1 cellular context compared by ENCODE assay signal in the genomic region with DNA sequence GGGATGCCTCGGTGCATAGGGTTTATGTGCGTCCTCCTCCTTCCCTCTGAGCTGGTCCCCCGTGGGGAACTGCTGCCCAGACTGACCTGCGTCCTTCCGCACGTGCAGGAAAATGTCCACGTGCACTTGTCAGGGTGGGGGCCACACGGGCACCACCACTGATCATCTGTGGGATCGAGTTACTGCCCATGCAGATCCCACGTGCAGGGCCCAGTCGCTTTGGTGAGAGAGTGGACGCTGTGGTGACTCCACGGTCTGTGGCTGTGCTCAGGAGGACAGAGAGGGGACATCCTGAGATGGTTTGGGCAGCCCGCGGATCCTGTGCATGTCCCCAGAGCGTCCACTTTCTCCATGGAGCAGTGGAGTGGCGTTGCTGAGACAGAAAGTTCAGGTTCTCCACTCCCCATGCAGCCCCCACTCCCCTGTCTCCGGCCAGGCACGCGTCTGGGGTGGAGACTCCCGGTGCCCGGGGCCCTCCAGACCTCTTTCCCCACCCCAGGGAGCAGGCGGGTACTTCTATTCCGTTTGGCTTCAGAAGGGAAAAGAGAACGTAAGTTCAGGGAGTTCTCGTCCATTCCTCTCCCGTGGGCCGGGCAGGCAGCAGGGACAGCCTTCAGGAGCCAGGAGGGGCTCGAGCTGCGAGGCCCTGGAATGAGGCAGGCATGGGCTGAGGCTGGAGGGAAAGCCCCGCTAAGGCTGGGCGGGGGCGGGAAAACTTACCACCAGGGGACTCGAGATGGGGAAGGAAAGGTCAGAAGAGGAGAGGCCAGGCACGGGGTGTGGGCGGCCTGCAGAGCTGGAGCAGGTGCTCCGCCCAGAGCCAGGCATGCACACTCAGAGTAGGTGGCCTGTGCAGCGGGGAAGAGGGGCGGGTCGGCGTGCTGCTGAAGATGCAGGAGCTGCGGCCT.
A peak's percentile ranks its signal among the peaks of the same experiment; 100 is the strongest.
TF ChIP-seq lines count a peak whose summit lies in the region.

No MANE protein-coding gene starts in this region.

TF ChIP-seq in HepG2, 621 proteins besides CTCF, POLR2A, EP300 and RAD21 (continued from another document and continues in another):
- TF ChIP-seq CHCHD3 (CRISPR knock-in tag; IDR thresholded peaks at IDR 0.05) (no peak), ZNF556 (CRISPR knock-in tag; IDR thresholded peaks at IDR 0.05; ENCODE audit: borderline replicate concordance) (peak; percentile 85), HOXA3 (CRISPR knock-in tag; IDR thresholded peaks at IDR 0.05) (peak; percentile 69; the same call in 1 of the 2 replicates), SYNCRIP (IDR thresholded peaks at IDR 0.05; ENCODE audit: insufficient read depth, low read depth, low read length) (no peak), ZNF138 (CRISPR knock-in tag; IDR thresholded peaks at IDR 0.05; ENCODE audit: low read depth) (peak; percentile 86; the same call in 1 of the 2 replicates), ZNF33B (CRISPR knock-in tag; IDR thresholded peaks at IDR 0.05) (no peak), RFXANK (CRISPR knock-in tag; IDR thresholded peaks at IDR 0.05) (no peak), NFE2L2 (IDR thresholded peaks at IDR 0.05; ENCODE audit: low read length) (no peak), HMGA1 (CRISPR knock-in tag; conservative IDR thresholded peaks at IDR 0.05) (no peak), NFIB (CRISPR knock-in tag; IDR thresholded peaks at IDR 0.05; ENCODE audit: borderline replicate concordance) (no peak), ZNF326 (CRISPR knock-in tag; IDR thresholded peaks at IDR 0.05; ENCODE audit: borderline replicate concordance) (no peak), PRPF4 (IDR thresholded peaks at IDR 0.05; ENCODE audit: low read depth, low read length, poor library complexity, severe bottlenecking) (no peak), ZNF75D (CRISPR knock-in tag; IDR thresholded peaks at IDR 0.05; ENCODE audit: borderline replicate concordance) (no peak; the same call in 1 of the 2 replicates), ZNF547 (CRISPR knock-in tag; IDR thresholded peaks at IDR 0.05) (peak; percentile 77; the same call in 1 of the 2 replicates), GTF2F1 (IDR thresholded peaks at IDR 0.05; ENCODE audit: low read length) (no peak), ZNF563 (CRISPR knock-in tag; IDR thresholded peaks at IDR 0.05) (peak; percentile 68; the same call in 1 of the 2 replicates), SMYD3 (CRISPR knock-in tag; IDR thresholded peaks at IDR 0.05) (no peak), IRF2 (CRISPR knock-in tag; IDR thresholded peaks at IDR 0.05) (0 out of 2 replicates have a peak, but pooled peaks have one; percentile 56), FOXK2 (IDR thresholded peaks at IDR 0.05) (no peak), GATA4 (IDR thresholded peaks at IDR 0.05; ENCODE audit: borderline replicate concordance, low read depth) (no peak), ATRX (CRISPR knock-in tag; IDR thresholded peaks at IDR 0.05; ENCODE audit: borderline replicate concordance) (no peak), FOXP1 (IDR thresholded peaks at IDR 0.05) (no peak), FOXP1 (CRISPR knock-in tag; IDR thresholded peaks at IDR 0.05) (no peak), SP5 (CRISPR knock-in tag; IDR thresholded peaks at IDR 0.05; ENCODE audit: borderline replicate concordance, low read depth) (peak; percentile 97), ZNF432 (CRISPR knock-in tag; IDR thresholded peaks at IDR 0.05; ENCODE audit: borderline replicate concordance) (0 out of 2 replicates have a peak, but pooled peaks have one; percentile 24), SALL1 (CRISPR knock-in tag; IDR thresholded peaks at IDR 0.05) (peak; percentile 90), PITX1 (CRISPR knock-in tag; IDR thresholded peaks at IDR 0.05) (peak; percentile 75), ZNF546 (CRISPR knock-in tag; conservative IDR thresholded peaks at IDR 0.05) (no peak), ZNF24 (IDR thresholded peaks at IDR 0.05) (no peak), NR1H2 (CRISPR knock-in tag; IDR thresholded peaks at IDR 0.05; ENCODE audit: borderline replicate concordance, low read depth) (no peak), ZFYVE20 (CRISPR knock-in tag; IDR thresholded peaks at IDR 0.05; ENCODE audit: borderline replicate concordance, low read depth) (0 out of 2 replicates have a peak, but pooled peaks have one; percentile 39), ZNF674 (CRISPR knock-in tag; IDR thresholded peaks at IDR 0.05; ENCODE audit: low read depth) (0 out of 2 replicates have a peak, but pooled peaks have one; percentile 13), YEATS4 (CRISPR knock-in tag; IDR thresholded peaks at IDR 0.05; ENCODE audit: borderline replicate concordance) (no peak; the same call in 1 of the 2 replicates), HDAC6 (IDR thresholded peaks at IDR 0.05; ENCODE audit: low read depth, low read length) (no peak), ZNF232 (CRISPR knock-in tag; IDR thresholded peaks at IDR 0.05; ENCODE audit: borderline replicate concordance) (no peak), ZNF274 (CRISPR knock-in tag; IDR thresholded peaks at IDR 0.05) (no peak), SRF (IDR thresholded peaks at IDR 0.05; ENCODE audit: low read depth, low read length) (no peak), MYC (CRISPR knock-in tag; IDR thresholded peaks at IDR 0.05; ENCODE audit: borderline replicate concordance) (peak; percentile 81), SNAI1 (CRISPR knock-in tag; IDR thresholded peaks at IDR 0.05; ENCODE audit: borderline replicate concordance) (peak; percentile 91), ZNF552 (CRISPR knock-in tag; IDR thresholded peaks at IDR 0.05; ENCODE audit: borderline replicate concordance) (no peak)
- TF ChIP-seq, protein P1, sequence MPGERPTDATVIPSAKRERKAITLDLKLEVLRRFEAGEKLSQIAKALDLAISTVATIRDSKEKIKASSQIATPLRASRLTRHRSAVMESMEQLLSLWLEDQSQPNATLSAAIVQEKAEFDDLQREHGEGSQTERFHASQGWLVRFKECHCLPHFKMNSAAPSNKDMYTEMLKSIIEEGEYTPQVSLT (CRISPR knock-in tag; IDR thresholded peaks at IDR 0.05; ENCODE audit: borderline replicate concordance, low read depth) = no peak
- TF ChIP-seq, protein P2, sequence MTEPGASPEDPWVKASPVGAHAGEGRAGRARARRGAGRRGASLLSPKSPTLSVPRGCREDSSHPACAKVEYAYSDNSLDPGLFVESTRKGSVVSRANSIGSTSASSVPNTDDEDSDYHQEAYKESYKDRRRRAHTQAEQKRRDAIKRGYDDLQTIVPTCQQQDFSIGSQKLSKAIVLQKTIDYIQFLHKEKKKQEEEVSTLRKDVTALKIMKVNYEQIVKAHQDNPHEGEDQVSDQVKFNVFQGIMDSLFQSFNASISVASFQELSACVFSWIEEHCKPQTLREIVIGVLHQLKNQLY (CRISPR knock-in tag; IDR thresholded peaks at IDR 0.05) = peak; percentile 55; the same call in 1 of the 2 replicates
- TF ChIP-seq, protein P3, sequence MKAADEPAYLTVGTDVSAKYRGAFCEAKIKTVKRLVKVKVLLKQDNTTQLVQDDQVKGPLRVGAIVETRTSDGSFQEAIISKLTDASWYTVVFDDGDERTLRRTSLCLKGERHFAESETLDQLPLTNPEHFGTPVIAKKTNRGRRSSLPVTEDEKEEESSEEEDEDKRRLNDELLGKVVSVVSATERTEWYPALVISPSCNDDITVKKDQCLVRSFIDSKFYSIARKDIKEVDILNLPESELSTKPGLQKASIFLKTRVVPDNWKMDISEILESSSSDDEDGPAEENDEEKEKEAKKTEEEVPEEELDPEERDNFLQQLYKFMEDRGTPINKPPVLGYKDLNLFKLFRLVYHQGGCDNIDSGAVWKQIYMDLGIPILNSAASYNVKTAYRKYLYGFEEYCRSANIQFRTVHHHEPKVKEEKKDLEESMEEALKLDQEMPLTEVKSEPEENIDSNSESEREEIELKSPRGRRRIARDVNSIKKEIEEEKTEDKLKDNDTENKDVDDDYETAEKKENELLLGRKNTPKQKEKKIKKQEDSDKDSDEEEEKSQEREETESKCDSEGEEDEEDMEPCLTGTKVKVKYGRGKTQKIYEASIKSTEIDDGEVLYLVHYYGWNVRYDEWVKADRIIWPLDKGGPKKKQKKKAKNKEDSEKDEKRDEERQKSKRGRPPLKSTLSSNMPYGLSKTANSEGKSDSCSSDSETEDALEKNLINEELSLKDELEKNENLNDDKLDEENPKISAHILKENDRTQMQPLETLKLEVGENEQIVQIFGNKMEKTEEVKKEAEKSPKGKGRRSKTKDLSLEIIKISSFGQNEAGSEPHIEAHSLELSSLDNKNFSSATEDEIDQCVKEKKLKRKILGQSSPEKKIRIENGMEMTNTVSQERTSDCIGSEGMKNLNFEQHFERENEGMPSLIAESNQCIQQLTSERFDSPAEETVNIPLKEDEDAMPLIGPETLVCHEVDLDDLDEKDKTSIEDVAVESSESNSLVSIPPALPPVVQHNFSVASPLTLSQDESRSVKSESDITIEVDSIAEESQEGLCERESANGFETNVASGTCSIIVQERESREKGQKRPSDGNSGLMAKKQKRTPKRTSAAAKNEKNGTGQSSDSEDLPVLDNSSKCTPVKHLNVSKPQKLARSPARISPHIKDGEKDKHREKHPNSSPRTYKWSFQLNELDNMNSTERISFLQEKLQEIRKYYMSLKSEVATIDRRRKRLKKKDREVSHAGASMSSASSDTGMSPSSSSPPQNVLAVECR (CRISPR knock-in tag; IDR thresholded peaks at IDR 0.05; ENCODE audit: borderline replicate concordance) = peak; percentile 63; the same call in 1 of the 2 replicates
- TF ChIP-seq, protein P4, sequence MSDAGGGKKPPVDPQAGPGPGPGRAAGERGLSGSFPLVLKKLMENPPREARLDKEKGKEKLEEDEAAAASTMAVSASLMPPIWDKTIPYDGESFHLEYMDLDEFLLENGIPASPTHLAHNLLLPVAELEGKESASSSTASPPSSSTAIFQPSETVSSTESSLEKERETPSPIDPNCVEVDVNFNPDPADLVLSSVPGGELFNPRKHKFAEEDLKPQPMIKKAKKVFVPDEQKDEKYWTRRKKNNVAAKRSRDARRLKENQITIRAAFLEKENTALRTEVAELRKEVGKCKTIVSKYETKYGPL (CRISPR knock-in tag; IDR thresholded peaks at IDR 0.05) = no peak
- TF ChIP-seq, protein P5, sequence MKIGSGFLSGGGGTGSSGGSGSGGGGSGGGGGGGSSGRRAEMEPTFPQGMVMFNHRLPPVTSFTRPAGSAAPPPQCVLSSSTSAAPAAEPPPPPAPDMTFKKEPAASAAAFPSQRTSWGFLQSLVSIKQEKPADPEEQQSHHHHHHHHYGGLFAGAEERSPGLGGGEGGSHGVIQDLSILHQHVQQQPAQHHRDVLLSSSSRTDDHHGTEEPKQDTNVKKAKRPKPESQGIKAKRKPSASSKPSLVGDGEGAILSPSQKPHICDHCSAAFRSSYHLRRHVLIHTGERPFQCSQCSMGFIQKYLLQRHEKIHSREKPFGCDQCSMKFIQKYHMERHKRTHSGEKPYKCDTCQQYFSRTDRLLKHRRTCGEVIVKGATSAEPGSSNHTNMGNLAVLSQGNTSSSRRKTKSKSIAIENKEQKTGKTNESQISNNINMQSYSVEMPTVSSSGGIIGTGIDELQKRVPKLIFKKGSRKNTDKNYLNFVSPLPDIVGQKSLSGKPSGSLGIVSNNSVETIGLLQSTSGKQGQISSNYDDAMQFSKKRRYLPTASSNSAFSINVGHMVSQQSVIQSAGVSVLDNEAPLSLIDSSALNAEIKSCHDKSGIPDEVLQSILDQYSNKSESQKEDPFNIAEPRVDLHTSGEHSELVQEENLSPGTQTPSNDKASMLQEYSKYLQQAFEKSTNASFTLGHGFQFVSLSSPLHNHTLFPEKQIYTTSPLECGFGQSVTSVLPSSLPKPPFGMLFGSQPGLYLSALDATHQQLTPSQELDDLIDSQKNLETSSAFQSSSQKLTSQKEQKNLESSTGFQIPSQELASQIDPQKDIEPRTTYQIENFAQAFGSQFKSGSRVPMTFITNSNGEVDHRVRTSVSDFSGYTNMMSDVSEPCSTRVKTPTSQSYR (CRISPR knock-in tag; IDR thresholded peaks at IDR 0.05; ENCODE audit: borderline replicate concordance) = peak; percentile 29; the same call in 1 of the 2 replicates
- TF ChIP-seq, protein P6, sequence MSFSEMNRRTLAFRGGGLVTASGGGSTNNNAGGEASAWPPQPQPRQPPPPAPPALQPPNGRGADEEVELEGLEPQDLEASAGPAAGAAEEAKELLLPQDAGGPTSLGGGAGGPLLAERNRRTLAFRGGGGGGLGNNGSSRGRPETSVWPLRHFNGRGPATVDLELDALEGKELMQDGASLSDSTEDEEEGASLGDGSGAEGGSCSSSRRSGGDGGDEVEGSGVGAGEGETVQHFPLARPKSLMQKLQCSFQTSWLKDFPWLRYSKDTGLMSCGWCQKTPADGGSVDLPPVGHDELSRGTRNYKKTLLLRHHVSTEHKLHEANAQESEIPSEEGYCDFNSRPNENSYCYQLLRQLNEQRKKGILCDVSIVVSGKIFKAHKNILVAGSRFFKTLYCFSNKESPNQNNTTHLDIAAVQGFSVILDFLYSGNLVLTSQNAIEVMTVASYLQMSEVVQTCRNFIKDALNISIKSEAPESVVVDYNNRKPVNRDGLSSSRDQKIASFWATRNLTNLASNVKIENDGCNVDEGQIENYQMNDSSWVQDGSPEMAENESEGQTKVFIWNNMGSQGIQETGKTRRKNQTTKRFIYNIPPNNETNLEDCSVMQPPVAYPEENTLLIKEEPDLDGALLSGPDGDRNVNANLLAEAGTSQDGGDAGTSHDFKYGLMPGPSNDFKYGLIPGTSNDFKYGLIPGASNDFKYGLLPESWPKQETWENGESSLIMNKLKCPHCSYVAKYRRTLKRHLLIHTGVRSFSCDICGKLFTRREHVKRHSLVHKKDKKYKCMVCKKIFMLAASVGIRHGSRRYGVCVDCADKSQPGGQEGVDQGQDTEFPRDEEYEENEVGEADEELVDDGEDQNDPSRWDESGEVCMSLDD (CRISPR knock-in tag; IDR thresholded peaks at IDR 0.05; ENCODE audit: borderline replicate concordance) = no peak
- TF ChIP-seq, protein P7, sequence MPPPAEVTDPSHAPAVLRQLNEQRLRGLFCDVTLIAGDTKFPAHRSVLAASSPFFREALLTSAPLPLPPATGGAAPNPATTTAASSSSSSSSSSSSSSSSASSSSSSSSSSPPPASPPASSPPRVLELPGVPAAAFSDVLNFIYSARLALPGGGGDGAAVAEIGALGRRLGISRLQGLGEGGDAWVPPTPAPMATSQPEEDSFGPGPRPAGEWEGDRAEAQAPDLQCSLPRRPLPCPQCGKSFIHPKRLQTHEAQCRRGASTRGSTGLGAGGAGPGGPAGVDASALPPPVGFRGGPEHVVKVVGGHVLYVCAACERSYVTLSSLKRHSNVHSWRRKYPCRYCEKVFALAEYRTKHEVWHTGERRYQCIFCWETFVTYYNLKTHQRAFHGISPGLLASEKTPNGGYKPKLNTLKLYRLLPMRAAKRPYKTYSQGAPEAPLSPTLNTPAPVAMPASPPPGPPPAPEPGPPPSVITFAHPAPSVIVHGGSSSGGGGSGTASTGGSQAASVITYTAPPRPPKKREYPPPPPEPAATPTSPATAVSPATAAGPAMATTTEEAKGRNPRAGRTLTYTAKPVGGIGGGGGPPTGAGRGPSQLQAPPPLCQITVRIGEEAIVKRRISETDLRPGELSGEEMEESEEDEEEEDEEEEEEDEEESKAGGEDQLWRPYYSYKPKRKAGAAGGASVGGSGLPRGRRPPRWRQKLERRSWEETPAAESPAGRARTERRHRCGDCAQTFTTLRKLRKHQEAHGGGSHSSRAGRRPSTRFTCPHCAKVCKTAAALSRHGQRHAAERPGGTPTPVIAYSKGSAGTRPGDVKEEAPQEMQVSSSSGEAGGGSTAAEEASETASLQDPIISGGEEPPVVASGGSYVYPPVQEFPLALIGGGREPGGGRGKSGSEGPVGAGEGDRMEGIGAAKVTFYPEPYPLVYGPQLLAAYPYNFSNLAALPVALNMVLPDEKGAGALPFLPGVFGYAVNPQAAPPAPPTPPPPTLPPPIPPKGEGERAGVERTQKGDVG (CRISPR knock-in tag; IDR thresholded peaks at IDR 0.05; ENCODE audit: borderline replicate concordance) = 0 out of 2 replicates have a peak, but pooled peaks have one; percentile 41
- TF ChIP-seq, protein P8, sequence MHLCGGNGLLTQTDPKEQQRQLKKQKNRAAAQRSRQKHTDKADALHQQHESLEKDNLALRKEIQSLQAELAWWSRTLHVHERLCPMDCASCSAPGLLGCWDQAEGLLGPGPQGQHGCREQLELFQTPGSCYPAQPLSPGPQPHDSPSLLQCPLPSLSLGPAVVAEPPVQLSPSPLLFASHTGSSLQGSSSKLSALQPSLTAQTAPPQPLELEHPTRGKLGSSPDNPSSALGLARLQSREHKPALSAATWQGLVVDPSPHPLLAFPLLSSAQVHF (CRISPR knock-in tag; IDR thresholded peaks at IDR 0.05) = no peak
